11 cellular contexts compared by ENCODE assay signal in the genomic region with DNA sequence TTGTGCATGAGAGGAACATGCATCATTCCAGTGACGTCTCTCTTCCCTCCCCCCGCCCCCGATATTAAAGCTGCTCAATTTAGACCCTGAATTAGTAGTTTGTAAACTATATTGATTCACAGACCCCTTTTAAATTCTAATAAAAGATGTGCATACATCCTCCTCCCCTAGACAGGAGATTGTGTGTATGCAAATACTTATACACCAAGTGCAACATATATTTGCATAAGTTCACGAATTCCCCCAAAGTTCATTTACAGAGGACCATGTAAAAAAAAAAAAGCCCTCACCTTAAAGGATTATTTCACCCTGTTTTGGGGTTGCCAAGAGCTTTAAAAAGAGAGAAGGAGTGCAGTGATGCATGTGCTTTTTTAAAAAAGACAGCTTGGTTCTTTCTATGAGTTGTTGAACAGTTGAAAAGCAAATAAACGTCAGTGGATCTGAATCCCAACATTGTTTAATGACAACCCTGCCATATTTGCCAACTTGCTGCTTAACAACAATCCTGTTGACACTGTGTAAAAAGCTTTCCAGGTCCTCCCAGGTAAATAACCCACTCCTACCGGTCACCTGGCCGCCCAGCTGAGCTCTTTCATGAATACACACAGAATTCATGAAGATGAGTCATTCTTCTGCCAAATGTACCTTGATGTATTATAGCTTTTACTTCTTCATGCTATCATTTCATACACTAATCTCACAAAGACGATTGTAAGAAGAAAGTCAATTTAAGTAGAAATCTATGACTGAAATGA.
DNase-seq lines count a peak whose midpoint lies in the region; ATAC-seq and TF ChIP-seq lines count a peak whose summit lies in the region.
"Had no signal": no experiment of that assay in that cellular context is flagged by ENCODE, and none has a peak within 500 bp of the region (broad histone marks: within the 10 kb centered on the region; RNA-seq: fewer than 3 reads in every experiment).

No MANE protein-coding gene starts in this region.

- H2AFZ ChIP-seq in GM23338: no peak overlapping the region

- intact Hi-C loops in breast epithelium (cut with DNase I; ENCODE audit: low total_unique reads): no loop called here
- intact Hi-C loops in mucosa of descending colon (cut with DNase I, micrococcal nuclease): no loop called here
- intact Hi-C loops in psoas muscle (cut with DNase I): no loop called here
- intact Hi-C loops in tibial artery (cut with DNase I; ENCODE audit: low total_unique reads): no loop called here

- DNase-seq in GM23338 (ENCODE audit: low spot score): peak; percentile 46
- peak; percentile 71 for DNase-seq in NCI-H2107 treated with DMSO at 0.1 percent for 48 hours (lab: John Stamatoyannopoulos, UW; ENCODE audit: unreplicated experiment)
- DNase-seq in breast epithelium (ENCODE audit: low spot score in 2 of 2): peak; percentile 57 to 61
- peak; percentile 68 to 81 (median 78) for DNase-seq in mucosa of descending colon
- DNase-seq in psoas muscle: no peak
- DNase-seq in NCI-H2227 treated with DMSO at 0.1 percent for 48 hours (lab: John Stamatoyannopoulos, UW): no peak
- DNase-seq in tibial artery: no peak
- DNase-seq: CD8-positive, alpha-beta T cell had no signal

- no peaks in the 10 kb centered on the region for H3K9me3 Mint-ChIP-seq in GM23338
- H3K9me3 Mint-ChIP-seq: CD8-positive, alpha-beta T cell had no signal

- TF ChIP-seq CTCF in GM23338 (conservative IDR thresholded peaks at IDR 0.05; ENCODE audit: low read depth in 2 of 2): no peak
- no peak for TF ChIP-seq CTCF in breast epithelium (IDR thresholded peaks at IDR 0.05)
- no peak for TF ChIP-seq CTCF in mucosa of descending colon (IDR thresholded peaks at IDR 0.05)
- no peak for TF ChIP-seq CTCF in psoas muscle (IDR thresholded peaks at IDR 0.05)
- TF ChIP-seq CTCF in tibial artery (IDR thresholded peaks at IDR 0.05): no peak

- 64 to 70% (median 69%) methylated on average over 8 of the region's 8 CpGs for WGBS in psoas muscle, 3 donors

- H3K36me3 ChIP-seq in GM23338 (ENCODE audit: insufficient read depth) (no peaks in the 10 kb centered on the region), breast epithelium (no peaks in the 10 kb centered on the region), mucosa of descending colon (ENCODE audit: low read depth) (no peaks in the 10 kb centered on the region), psoas muscle (ENCODE audit: insufficient read depth in 1 of 2, low read depth in 1 of 2) (no peaks in the 10 kb centered on the region), tibial artery (no peaks in the 10 kb centered on the region)
- H3K36me3 ChIP-seq: adrenal gland, left ventricle myocardium inferior had no signal

- peak overlapping the region; percentile 33; the same call in 1 of the 3 replicates for H3K4me3 Mint-ChIP-seq in GM23338
- H3K4me3 Mint-ChIP-seq: CD8-positive, alpha-beta T cell had no signal

- H3K4me3 ChIP-seq in GM23338 (no peak overlapping the region), breast epithelium (no peak overlapping the region), mucosa of descending colon (no peak overlapping the region), psoas muscle (no peak overlapping the region), tibial artery (no peak overlapping the region)
- H3K4me3 ChIP-seq: adrenal gland, left ventricle myocardium inferior had no signal

- peaks cover 46% of the 10 kb centered on the region for H3K4me1 Mint-ChIP-seq in GM23338

- no peaks in the 10 kb centered on the region for H3K9me3 ChIP-seq in breast epithelium
- no peaks in the 10 kb centered on the region for H3K9me3 ChIP-seq in mucosa of descending colon
- H3K9me3 ChIP-seq in psoas muscle: no peaks in the 10 kb centered on the region
- H3K9me3 ChIP-seq in tibial artery: no peaks in the 10 kb centered on the region
- H3K9me3 ChIP-seq: adrenal gland, left ventricle myocardium inferior had no signal

- peak overlapping the region; percentile 94 for H3K27ac Mint-ChIP-seq in GM23338
- H3K27ac Mint-ChIP-seq: CD8-positive, alpha-beta T cell had no signal

- H3K4me1 ChIP-seq in GM23338 (ENCODE audit: insufficient read depth) (peaks cover 24% of the 10 kb centered on the region), breast epithelium (no peaks in the 10 kb centered on the region), mucosa of descending colon (ENCODE audit: low read depth) (peaks cover 7% of the 10 kb centered on the region), psoas muscle (peaks cover 42% of the 10 kb centered on the region), tibial artery (peaks cover 0 to 20% (median 4%) of the 10 kb centered on the region in 4 donors)
- H3K4me1 ChIP-seq: adrenal gland had no signal

- no peaks in the 10 kb centered on the region for H3F3A ChIP-seq in GM23338 (replicated peaks; ENCODE audit: low read depth)

- H3K9me2 ChIP-seq in GM23338 (ENCODE audit: insufficient read depth): 0 out of 2 replicates have a peak, but pooled peaks cover 5% of the 10 kb centered on the region

- H3K27me3 ChIP-seq in GM23338 (ENCODE audit: insufficient read depth) (no peaks in the 10 kb centered on the region), breast epithelium (no peaks in the 10 kb centered on the region), psoas muscle (ENCODE audit: insufficient read depth in 3 of 3, low read length in 2 of 3) (no peaks in the 10 kb centered on the region), tibial artery (no peaks in the 10 kb centered on the region)
- H3K27me3 ChIP-seq: adrenal gland had no signal

- H3K79me2 ChIP-seq in GM23338 (replicated peaks; ENCODE audit: insufficient read depth): no peaks in the 10 kb centered on the region

- H4K20me1 ChIP-seq in GM23338 (replicated peaks; ENCODE audit: insufficient read depth): no peaks in the 10 kb centered on the region

- H3K4me2 ChIP-seq in GM23338: peak overlapping the region; percentile 25

- peaks cover 11% of the 10 kb centered on the region for H3K27me3 Mint-ChIP-seq in GM23338 (ENCODE audit: insufficient read depth, low read depth, poor library complexity)

- no peak overlapping the region for H3K27ac ChIP-seq in GM23338 (ENCODE audit: low read depth)
- H3K27ac ChIP-seq in breast epithelium: peak overlapping the region in 1 of 2 donors; percentile 56
- no peak overlapping the region for H3K27ac ChIP-seq in psoas muscle
- no peak overlapping the region for H3K27ac ChIP-seq in tibial artery
- H3K27ac ChIP-seq: adrenal gland had no signal

- no peaks in the 10 kb centered on the region for H3K36me3 Mint-ChIP-seq in GM23338 (ENCODE audit: low read depth)
- H3K36me3 Mint-ChIP-seq: CD8-positive, alpha-beta T cell had no signal

- TF ChIP-seq POLR2A in breast epithelium (IDR thresholded peaks at IDR 0.05): no peak

- ATAC-seq in GM23338 (peak; percentile 71), mucosa of descending colon (peak; percentile 97), psoas muscle (no peak), HG02798 (IDR thresholded peaks at IDR 0.05; ENCODE audit: poor library complexity, unreplicated experiment) (no peak)
- ATAC-seq: CD8-positive, alpha-beta T cell had no signal

TF ChIP-seq in GM23338, 12 proteins besides CTCF, POLR2A, EP300 and RAD21:
- TF ChIP-seq JUNB (IDR thresholded peaks at IDR 0.05; ENCODE audit: unreplicated experiment) (no peak), EZH2 (IDR thresholded peaks at IDR 0.05; ENCODE audit: low read depth, unreplicated experiment) (no peak)

Comparison
In these comparisons a context has a peak if more than half of its experiments do, and no peak if none do; other contexts are left out.
1. ATAC-seq: peak in GM23338 (single experiment) and mucosa of descending colon (single experiment); none in psoas muscle (0 of 4) and HG02798 (single experiment).
2. DNase-seq: peak in GM23338 (single experiment), NCI-H2107 treated with DMSO at 0.1 percent for 48 hours (single experiment), breast epithelium (2 of 2) and mucosa of descending colon (3 of 3); none in psoas muscle (0 of 2), NCI-H2227 treated with DMSO at 0.1 percent for 48 hours (single experiment) and tibial artery (0 of 2).